Comparison of ENCODE assay signal across 13 cellular contexts in genomic region chr7:108367946-108368345, GRCh38.
DNase-seq lines count a peak whose midpoint lies in the region; ATAC-seq and TF ChIP-seq lines count a peak whose summit lies in the region.
"Had no signal": no experiment of that assay in that cellular context is flagged by ENCODE, and none has a peak within 500 bp of the region (broad histone marks: within the 10 kb centered on the region; RNA-seq: fewer than 3 reads in every experiment).

No MANE protein-coding gene starts in this region.

- intact Hi-C loops in psoas muscle (cut with DNase I): no loop called here

- peak overlapping the region; percentile 15 for H2AFZ ChIP-seq in ACC112 (ENCODE audit: low read length, unreplicated experiment)
- H2AFZ ChIP-seq: GM23338 had no signal

- ATAC-seq in psoas muscle (no peak), GM18909 (IDR thresholded peaks at IDR 0.05; ENCODE audit: poor library complexity, unreplicated experiment) (no peak), GM21367 (IDR thresholded peaks at IDR 0.05; ENCODE audit: unreplicated experiment) (no peak), HG03108 (IDR thresholded peaks at IDR 0.05; ENCODE audit: unreplicated experiment) (no peak)
- ATAC-seq: GM23338 had no signal

- no peak overlapping the region for H3K27ac ChIP-seq in ACC112 (ENCODE audit: low read depth, low read length)
- peak overlapping the region; percentile 47; the same call in 1 of the 2 replicates for H3K27ac ChIP-seq in SJCRH30
- no peak overlapping the region for H3K27ac ChIP-seq in psoas muscle
- H3K27ac ChIP-seq: BLaER1 had no signal

- H3K27me3 ChIP-seq in ACC112 (ENCODE audit: insufficient read depth, low read length) (no peaks in the 10 kb centered on the region), SJCRH30 (no peaks in the 10 kb centered on the region), endocrine pancreas (ENCODE audit: control insufficient read depth, insufficient read depth, low read length) (no peaks in the 10 kb centered on the region), psoas muscle (ENCODE audit: insufficient read depth in 3 of 3, low read length in 2 of 3) (no peaks in the 10 kb centered on the region)
- H3K27me3 ChIP-seq: BLaER1 had no signal

- TF ChIP-seq CTCF in psoas muscle (IDR thresholded peaks at IDR 0.05): no peak

- DNase-seq in G401 (ENCODE audit: low spot score): peak; percentile 73
- DNase-seq in SJCRH30: peak in 1 of 2 experiments; percentile 29
- DNase-seq in psoas muscle: no peak
- DNase-seq: DMS79, NCI-H1417 treated with DMSO at 0.1 percent for 48 hours, SIG-M5 had no signal

- no peaks in the 10 kb centered on the region for H3K79me2 ChIP-seq in ACC112 (ENCODE audit: control insufficient read depth, insufficient read depth, low read length, unreplicated experiment)

- WGBS in psoas muscle, 3 donors: 41 to 45% (median 42%) methylated on average over 6 of the region's 6 CpGs

- in situ Hi-C loops in G401 (cut with HindIII; ENCODE audit: low sequenced_read_pairs): no loop called here

- no peak overlapping the region for H3K9ac ChIP-seq in endocrine pancreas (ENCODE audit: control insufficient read depth, insufficient read depth, low read length)
- H3K9ac ChIP-seq: BLaER1 had no signal

- H3K9me3 ChIP-seq in SJCRH30 (replicated peaks) (no peaks in the 10 kb centered on the region), endocrine pancreas (ENCODE audit: control insufficient read depth, low read length) (peaks cover 3% of the 10 kb centered on the region), psoas muscle (no peaks in the 10 kb centered on the region)

- peaks cover 11% of the 10 kb centered on the region for H3K4me1 ChIP-seq in ACC112 (ENCODE audit: control insufficient read depth, insufficient read depth, low read length, unreplicated experiment)
- peaks cover 15% of the 10 kb centered on the region for H3K4me1 ChIP-seq in SJCRH30
- peaks cover 24% of the 10 kb centered on the region for H3K4me1 ChIP-seq in endocrine pancreas (ENCODE audit: control insufficient read depth, insufficient read depth, low read length)
- H3K4me1 ChIP-seq in psoas muscle: no peaks in the 10 kb centered on the region
- H3K4me1 ChIP-seq: BLaER1 had no signal

- H3K36me3 ChIP-seq in ACC112 (ENCODE audit: insufficient read depth, low read length): no peaks in the 10 kb centered on the region
- peaks cover 3% of the 10 kb centered on the region; the same call in 1 of the 2 replicates for H3K36me3 ChIP-seq in SJCRH30
- no peaks in the 10 kb centered on the region for H3K36me3 ChIP-seq in endocrine pancreas (ENCODE audit: control insufficient read depth, insufficient read depth, low read length)
- H3K36me3 ChIP-seq in psoas muscle (ENCODE audit: insufficient read depth in 1 of 2, low read depth in 1 of 2): no peaks in the 10 kb centered on the region
- H3K36me3 ChIP-seq: BLaER1 had no signal

- H3K4me3 ChIP-seq in ACC112 (ENCODE audit: low read depth, low read length) (no peak overlapping the region), SJCRH30 (peak overlapping the region; percentile 13; the same call in 1 of the 2 replicates), endocrine pancreas (ENCODE audit: control insufficient read depth, insufficient read depth, low read length) (peak overlapping the region; percentile 62), psoas muscle (no peak overlapping the region)
- H3K4me3 ChIP-seq: BLaER1, GM23338 had no signal

Comparison
In these comparisons a context has a peak if more than half of its experiments do, and no peak if none do; other contexts are left out.
1. H3K4me3 ChIP-seq: peak in SJCRH30 (single experiment) and endocrine pancreas (single experiment); none in ACC112 (single experiment) and psoas muscle (single experiment).